In genomic region chr5:68288756-68289134, GRCh38 we compare ENCODE assay signal across 2 cellular contexts.
TF ChIP-seq lines count a peak whose summit lies in the region.

No MANE protein-coding gene starts in this region.

TF ChIP-seq in Ishikawa, 13 proteins besides CTCF, POLR2A, EP300 and RAD21 (continued from another document):
- no peak for TF ChIP-seq REST (IDR thresholded peaks at IDR 0.05; ENCODE audit: low read depth)
TF ChIP-seq in Ishikawa: peak in this region for 1.

TF ChIP-seq in HepG2, 621 proteins besides CTCF, POLR2A, EP300 and RAD21 (continued from another document and continues in another):
- no peak for TF ChIP-seq AGO2 (optimal IDR thresholded peaks at IDR 0.05; ENCODE audit: low read depth, low read length)
- 0 out of 2 replicates have a peak, but pooled peaks have one; percentile 7 for TF ChIP-seq AHDC1 (CRISPR knock-in tag; IDR thresholded peaks at IDR 0.05; ENCODE audit: borderline replicate concordance)
- no peak for TF ChIP-seq SMC3 (IDR thresholded peaks at IDR 0.05; ENCODE audit: low read length)
- peak; percentile 27; the same call in 1 of the 2 replicates for TF ChIP-seq HBP1 (CRISPR knock-in tag; IDR thresholded peaks at IDR 0.05; ENCODE audit: low read depth)
- no peak for TF ChIP-seq MIER2 (CRISPR knock-in tag; IDR thresholded peaks at IDR 0.05)
- 0 out of 2 replicates have a peak, but pooled peaks have one; percentile 21 for TF ChIP-seq POLR2G (IDR thresholded peaks at IDR 0.05; ENCODE audit: low read depth, low read length)
- TF ChIP-seq, protein P1, sequence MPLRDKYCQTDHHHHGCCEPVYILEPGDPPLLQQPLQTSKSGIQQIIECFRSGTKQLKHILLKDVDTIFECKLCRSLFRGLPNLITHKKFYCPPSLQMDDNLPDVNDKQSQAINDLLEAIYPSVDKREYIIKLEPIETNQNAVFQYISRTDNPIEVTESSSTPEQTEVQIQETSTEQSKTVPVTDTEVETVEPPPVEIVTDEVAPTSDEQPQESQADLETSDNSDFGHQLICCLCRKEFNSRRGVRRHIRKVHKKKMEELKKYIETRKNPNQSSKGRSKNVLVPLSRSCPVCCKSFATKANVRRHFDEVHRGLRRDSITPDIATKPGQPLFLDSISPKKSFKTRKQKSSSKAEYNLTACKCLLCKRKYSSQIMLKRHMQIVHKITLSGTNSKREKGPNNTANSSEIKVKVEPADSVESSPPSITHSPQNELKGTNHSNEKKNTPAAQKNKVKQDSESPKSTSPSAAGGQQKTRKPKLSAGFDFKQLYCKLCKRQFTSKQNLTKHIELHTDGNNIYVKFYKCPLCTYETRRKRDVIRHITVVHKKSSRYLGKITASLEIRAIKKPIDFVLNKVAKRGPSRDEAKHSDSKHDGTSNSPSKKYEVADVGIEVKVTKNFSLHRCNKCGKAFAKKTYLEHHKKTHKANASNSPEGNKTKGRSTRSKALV (CRISPR knock-in tag; IDR thresholded peaks at IDR 0.05) = peak; percentile 79
- TF ChIP-seq BHLHE40 (IDR thresholded peaks at IDR 0.05; ENCODE audit: low read length) = no peak
- no peak for TF ChIP-seq ZNF878 (CRISPR knock-in tag; IDR thresholded peaks at IDR 0.05)
- 0 out of 2 replicates have a peak, but pooled peaks have one; percentile 8 for TF ChIP-seq MED1 (CRISPR knock-in tag; IDR thresholded peaks at IDR 0.05)
- no peak for TF ChIP-seq ZNF30 (CRISPR knock-in tag; IDR thresholded peaks at IDR 0.05)
- TF ChIP-seq, protein P2, sequence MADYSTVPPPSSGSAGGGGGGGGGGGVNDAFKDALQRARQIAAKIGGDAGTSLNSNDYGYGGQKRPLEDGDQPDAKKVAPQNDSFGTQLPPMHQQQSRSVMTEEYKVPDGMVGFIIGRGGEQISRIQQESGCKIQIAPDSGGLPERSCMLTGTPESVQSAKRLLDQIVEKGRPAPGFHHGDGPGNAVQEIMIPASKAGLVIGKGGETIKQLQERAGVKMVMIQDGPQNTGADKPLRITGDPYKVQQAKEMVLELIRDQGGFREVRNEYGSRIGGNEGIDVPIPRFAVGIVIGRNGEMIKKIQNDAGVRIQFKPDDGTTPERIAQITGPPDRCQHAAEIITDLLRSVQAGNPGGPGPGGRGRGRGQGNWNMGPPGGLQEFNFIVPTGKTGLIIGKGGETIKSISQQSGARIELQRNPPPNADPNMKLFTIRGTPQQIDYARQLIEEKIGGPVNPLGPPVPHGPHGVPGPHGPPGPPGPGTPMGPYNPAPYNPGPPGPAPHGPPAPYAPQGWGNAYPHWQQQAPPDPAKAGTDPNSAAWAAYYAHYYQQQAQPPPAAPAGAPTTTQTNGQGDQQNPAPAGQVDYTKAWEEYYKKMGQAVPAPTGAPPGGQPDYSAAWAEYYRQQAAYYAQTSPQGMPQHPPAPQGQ (CRISPR knock-in tag; IDR thresholded peaks at IDR 0.05; ENCODE audit: borderline replicate concordance) = 0 out of 2 replicates have a peak, but pooled peaks have one; percentile 44
- TF ChIP-seq NFKB2 (CRISPR knock-in tag; IDR thresholded peaks at IDR 0.05; ENCODE audit: borderline replicate concordance) = no peak
- no peak for TF ChIP-seq ZNF232 (CRISPR knock-in tag; IDR thresholded peaks at IDR 0.05; ENCODE audit: borderline replicate concordance)
- TF ChIP-seq ZNF382 (CRISPR knock-in tag; IDR thresholded peaks at IDR 0.05; ENCODE audit: borderline replicate concordance) = no peak
- TF ChIP-seq, protein P3, sequence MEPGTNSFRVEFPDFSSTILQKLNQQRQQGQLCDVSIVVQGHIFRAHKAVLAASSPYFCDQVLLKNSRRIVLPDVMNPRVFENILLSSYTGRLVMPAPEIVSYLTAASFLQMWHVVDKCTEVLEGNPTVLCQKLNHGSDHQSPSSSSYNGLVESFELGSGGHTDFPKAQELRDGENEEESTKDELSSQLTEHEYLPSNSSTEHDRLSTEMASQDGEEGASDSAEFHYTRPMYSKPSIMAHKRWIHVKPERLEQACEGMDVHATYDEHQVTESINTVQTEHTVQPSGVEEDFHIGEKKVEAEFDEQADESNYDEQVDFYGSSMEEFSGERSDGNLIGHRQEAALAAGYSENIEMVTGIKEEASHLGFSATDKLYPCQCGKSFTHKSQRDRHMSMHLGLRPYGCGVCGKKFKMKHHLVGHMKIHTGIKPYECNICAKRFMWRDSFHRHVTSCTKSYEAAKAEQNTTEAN (CRISPR knock-in tag; conservative IDR thresholded peaks at IDR 0.05) = no peak
- TF ChIP-seq, protein P4, sequence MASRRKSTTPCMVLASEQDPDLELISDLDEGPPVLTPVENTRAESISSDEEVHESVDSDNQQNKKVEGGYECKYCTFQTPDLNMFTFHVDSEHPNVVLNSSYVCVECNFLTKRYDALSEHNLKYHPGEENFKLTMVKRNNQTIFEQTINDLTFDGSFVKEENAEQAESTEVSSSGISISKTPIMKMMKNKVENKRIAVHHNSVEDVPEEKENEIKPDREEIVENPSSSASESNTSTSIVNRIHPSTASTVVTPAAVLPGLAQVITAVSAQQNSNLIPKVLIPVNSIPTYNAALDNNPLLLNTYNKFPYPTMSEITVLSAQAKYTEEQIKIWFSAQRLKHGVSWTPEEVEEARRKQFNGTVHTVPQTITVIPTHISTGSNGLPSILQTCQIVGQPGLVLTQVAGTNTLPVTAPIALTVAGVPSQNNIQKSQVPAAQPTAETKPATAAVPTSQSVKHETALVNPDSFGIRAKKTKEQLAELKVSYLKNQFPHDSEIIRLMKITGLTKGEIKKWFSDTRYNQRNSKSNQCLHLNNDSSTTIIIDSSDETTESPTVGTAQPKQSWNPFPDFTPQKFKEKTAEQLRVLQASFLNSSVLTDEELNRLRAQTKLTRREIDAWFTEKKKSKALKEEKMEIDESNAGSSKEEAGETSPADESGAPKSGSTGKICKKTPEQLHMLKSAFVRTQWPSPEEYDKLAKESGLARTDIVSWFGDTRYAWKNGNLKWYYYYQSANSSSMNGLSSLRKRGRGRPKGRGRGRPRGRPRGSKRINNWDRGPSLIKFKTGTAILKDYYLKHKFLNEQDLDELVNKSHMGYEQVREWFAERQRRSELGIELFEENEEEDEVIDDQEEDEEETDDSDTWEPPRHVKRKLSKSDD (CRISPR knock-in tag; IDR thresholded peaks at IDR 0.05; ENCODE audit: low read depth) = no peak
- TF ChIP-seq TFE3 (CRISPR knock-in tag; IDR thresholded peaks at IDR 0.05) = no peak
- no peak for TF ChIP-seq DPF2 (CRISPR knock-in tag; IDR thresholded peaks at IDR 0.05; ENCODE audit: borderline replicate concordance, low read depth)
- TF ChIP-seq E2F1 (CRISPR knock-in tag; IDR thresholded peaks at IDR 0.05) = 0 out of 2 replicates have a peak, but pooled peaks have one; percentile 12
- no peak for TF ChIP-seq KLF15 (CRISPR knock-in tag; IDR thresholded peaks at IDR 0.05; ENCODE audit: borderline replicate concordance)
- no peak for TF ChIP-seq WIZ (CRISPR knock-in tag; IDR thresholded peaks at IDR 0.05)
